Comparison of ENCODE assay signal across 24 cellular contexts in the genomic region with DNA sequence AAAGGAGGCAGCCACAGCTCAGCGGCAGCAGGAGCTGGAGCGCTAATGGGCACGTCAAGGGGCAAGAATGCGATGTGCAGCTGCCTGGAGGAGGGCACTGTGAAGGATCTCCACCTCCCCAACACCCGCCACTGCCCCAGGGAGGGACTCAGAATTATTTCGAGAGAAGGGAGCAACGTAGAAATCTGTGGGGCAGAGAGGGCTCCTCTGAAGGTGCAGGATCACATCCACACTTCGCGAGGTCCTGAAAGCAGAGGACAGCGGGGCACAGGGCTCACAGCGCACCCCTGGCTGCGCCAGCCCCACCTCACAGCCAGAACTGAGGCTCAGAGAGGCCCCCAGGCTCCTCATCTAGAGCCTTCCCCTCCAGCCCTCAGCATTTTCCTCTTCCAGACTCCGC. TPM values are rescaled to one million over a fixed set of nuclear protein-coding genes. Genes with fewer than 3 reads are reported as not detected.
"Had no signal": no experiment of that assay in that cellular context is flagged by ENCODE, and none has a peak within 500 bp of the region (broad histone marks: within the 10 kb centered on the region; RNA-seq: fewer than 3 reads in every experiment).

No MANE protein-coding gene starts in this region.

- DNase-seq: IMR-90, Karpas-422, KG1, MG63, NCI-H1092, NCI-H1105 treated with DMSO at 0.1 percent for 48 hours, NCI-H1417 treated with DMSO at 0.1 percent for 48 hours, NCI-H146, NCI-H187, NCI-H2029, NCI-H2081 treated with DMSO at 0.1 percent for 48 hours, NCI-H2171, NCI-H345, NCI-H524, NCI-H748 treated with DMSO at 0.1 percent for 48 hours, Right ventricle myocardium superior, RPMI8226, SIG-M5 had no signal

- FAIRE-seq: HepG2, RCC 7860 had no signal

- H3K4me3 ChIP-seq: MG63, SJSA1, SK-N-MC had no signal

- ATAC-seq: HepG2 had no signal

- H3K27ac ChIP-seq: SJSA1, SK-N-MC had no signal

- H3K9me3 ChIP-seq: MG63 had no signal

- H3K4me1 ChIP-seq: SJSA1 had no signal

- H3K27me3 ChIP-seq: MG63 had no signal

- H3K36me3 ChIP-seq: SJSA1 had no signal

RNA-seq across cellular contexts. Expression of a gene that starts 7.9 kb away (rescaled TPM):
- total RNA-seq: HepG2, HT1080, IMR-90, NCI-H460, SJSA1 had no signal
- polyA plus RNA-seq: HepG2, IMR-90 had no signal
